11 cellular contexts compared by ENCODE assay signal in genomic region chr4:128832253-128832641, GRCh38. TPM values are rescaled to one million over a fixed set of nuclear protein-coding genes. Genes with fewer than 3 reads are reported as not detected.
A peak's percentile ranks its signal among the peaks of the same experiment; 100 is the strongest.
DNase-seq lines count a peak whose midpoint lies in the region; ATAC-seq lines count a peak whose summit lies in the region.
"Had no signal": no experiment of that assay in that cellular context is flagged by ENCODE, and none has a peak within 500 bp of the region (broad histone marks: within the 10 kb centered on the region; RNA-seq: fewer than 3 reads in every experiment).

No MANE protein-coding gene starts in this region.

- H3K27me3 ChIP-seq in endocrine pancreas (ENCODE audit: control insufficient read depth, insufficient read depth, low read length) (no peaks in the 10 kb centered on the region), subcutaneous abdominal adipose tissue (ENCODE audit: control insufficient read depth in 5 of 5, insufficient read depth in 4 of 5, low read length in 5 of 5) (no peaks in the 10 kb centered on the region)
- H3K27me3 ChIP-seq: upper lobe of left lung had no signal

- CTCF ChIA-PET in activated CD4-positive, alpha-beta memory T cell treated with anti-CD3 and anti-CD28 coated beads, Interleukin-2, amount 10 ng/mL, durations not matched to agents 7 days and 5 days (lab: Charles Lee) = no interaction called here
- CTCF ChIA-PET in activated CD4-positive, alpha-beta memory T cell treated with anti-CD3 and anti-CD28 coated beads for 36 hours (lab: Charles Lee) = no interaction called here

- H3K4me1 ChIP-seq in endocrine pancreas (ENCODE audit: control insufficient read depth, insufficient read depth, low read length) (peaks cover 35% of the 10 kb centered on the region), subcutaneous abdominal adipose tissue (ENCODE audit: control insufficient read depth in 5 of 5, insufficient read depth in 5 of 5, low read length in 5 of 5) (peaks cover 11 to 65% (median 40%) of the 10 kb centered on the region in 5 donors)

- H3K27ac Mint-ChIP-seq in activated CD4-positive, alpha-beta memory T cell treated with anti-CD3 and anti-CD28 coated beads, Interleukin-2, amount 10 ng/mL, durations not matched to agents 7 days and 5 days = peak overlapping the region; percentile 47
- no peak overlapping the region for H3K27ac Mint-ChIP-seq in activated CD4-positive, alpha-beta memory T cell treated with anti-CD3 and anti-CD28 coated beads for 36 hours

- H3K36me3 ChIP-seq in endocrine pancreas (ENCODE audit: control insufficient read depth, insufficient read depth, low read length) = no peaks in the 10 kb centered on the region
- H3K36me3 ChIP-seq in subcutaneous abdominal adipose tissue (ENCODE audit: control insufficient read depth in 5 of 5, insufficient read depth in 5 of 5, low read length in 5 of 5) = peaks cover 0 to 21% (median 16%) of the 10 kb centered on the region in 5 donors

- H3K9ac ChIP-seq in endocrine pancreas (ENCODE audit: control insufficient read depth, insufficient read depth, low read length) = no peak overlapping the region
- peak overlapping the region in 2 of 5 donors; percentile 12 to 17 for H3K9ac ChIP-seq in subcutaneous abdominal adipose tissue (ENCODE audit: low read length in 5 of 5)

- POLR2A ChIA-PET in activated CD4-positive, alpha-beta memory T cell treated with anti-CD3 and anti-CD28 coated beads, Interleukin-2, amount 10 ng/mL, durations not matched to agents 7 days and 5 days (lab: Charles Lee) = interaction anchor here (1.3 kb wide), 2 partner anchors 13 to 19 kb away, joined by 4 read pairs; no protein-coding TSS in a partner anchor
- POLR2A ChIA-PET in activated CD4-positive, alpha-beta memory T cell treated with anti-CD3 and anti-CD28 coated beads for 36 hours (lab: Charles Lee) = interaction anchor here (1.1 kb wide), 1 partner anchor 20 kb away, joined by 3 read pairs; no protein-coding TSS in a partner anchor

- H3K9me3 Mint-ChIP-seq in activated CD4-positive, alpha-beta memory T cell treated with anti-CD3 and anti-CD28 coated beads, Interleukin-2, amount 10 ng/mL, durations not matched to agents 7 days and 5 days = no peaks in the 10 kb centered on the region
- H3K9me3 Mint-ChIP-seq in activated CD4-positive, alpha-beta memory T cell treated with anti-CD3 and anti-CD28 coated beads for 36 hours = peaks cover 5% of the 10 kb centered on the region

- intact Hi-C loops in activated CD4-positive, alpha-beta memory T cell treated with anti-CD3 and anti-CD28 coated beads for 36 hours (cut with micrococcal nuclease) = no loop called here

- H3K27me3 Mint-ChIP-seq in activated CD4-positive, alpha-beta memory T cell treated with anti-CD3 and anti-CD28 coated beads, Interleukin-2, amount 10 ng/mL, durations not matched to agents 7 days and 5 days = no peaks in the 10 kb centered on the region
- no peaks in the 10 kb centered on the region for H3K27me3 Mint-ChIP-seq in activated CD4-positive, alpha-beta memory T cell treated with anti-CD3 and anti-CD28 coated beads for 36 hours

- H3K4me1 Mint-ChIP-seq in activated CD4-positive, alpha-beta memory T cell treated with anti-CD3 and anti-CD28 coated beads, Interleukin-2, amount 10 ng/mL, durations not matched to agents 7 days and 5 days = peaks cover 14% of the 10 kb centered on the region
- peaks cover 45% of the 10 kb centered on the region for H3K4me1 Mint-ChIP-seq in activated CD4-positive, alpha-beta memory T cell treated with anti-CD3 and anti-CD28 coated beads for 36 hours (ENCODE audit: low read depth)

- no peaks in the 10 kb centered on the region for H3K9me3 ChIP-seq in endocrine pancreas (ENCODE audit: control insufficient read depth, low read length)
- no peaks in the 10 kb centered on the region for H3K9me3 ChIP-seq in subcutaneous abdominal adipose tissue (ENCODE audit: control insufficient read depth in 5 of 5, low read length in 5 of 5)
- H3K9me3 ChIP-seq: A549, upper lobe of left lung had no signal

- DNase-seq in activated CD4-positive, alpha-beta memory T cell treated with anti-CD3 and anti-CD28 coated beads, Interleukin-2, amount 10 ng/mL, durations not matched to agents 7 days and 5 days = no peak
- DNase-seq in activated CD4-positive, alpha-beta memory T cell treated with anti-CD3 and anti-CD28 coated beads for 36 hours = no peak
- no peak for DNase-seq in activated naive CD4-positive, alpha-beta T cell (lab: John Stamatoyannopoulos, UW)
- DNase-seq in DMS153 treated with DMSO at 0.1 percent for 48 hours (lab: John Stamatoyannopoulos, UW; ENCODE audit: unreplicated experiment) = no peak
- DNase-seq: stimulated activated CD4-positive, alpha-beta T cell treated with anti-CD3 and anti-CD28 coated beads, Interleukin-4, amount 100 ng/mL, for 24 hours; upper lobe of left lung had no signal

- H3K36me3 Mint-ChIP-seq in activated CD4-positive, alpha-beta memory T cell treated with anti-CD3 and anti-CD28 coated beads, Interleukin-2, amount 10 ng/mL, durations not matched to agents 7 days and 5 days (ENCODE audit: low read depth) = peaks cover 30% of the 10 kb centered on the region
- H3K36me3 Mint-ChIP-seq in activated CD4-positive, alpha-beta memory T cell treated with anti-CD3 and anti-CD28 coated beads for 36 hours = peaks cover 27% of the 10 kb centered on the region

- H3K4me3 ChIP-seq in endocrine pancreas (ENCODE audit: control insufficient read depth, insufficient read depth, low read length) (peak overlapping the region; percentile 52), subcutaneous abdominal adipose tissue (ENCODE audit: low read depth in 1 of 5, low read length in 5 of 5) (no peak overlapping the region)
- H3K4me3 ChIP-seq: A549, upper lobe of left lung had no signal

- no peak overlapping the region for H3K4me3 Mint-ChIP-seq in activated CD4-positive, alpha-beta memory T cell treated with anti-CD3 and anti-CD28 coated beads, Interleukin-2, amount 10 ng/mL, durations not matched to agents 7 days and 5 days
- H3K4me3 Mint-ChIP-seq in activated CD4-positive, alpha-beta memory T cell treated with anti-CD3 and anti-CD28 coated beads for 36 hours = no peak overlapping the region

- peak overlapping the region; percentile 24 for H3K27ac ChIP-seq in subcutaneous abdominal adipose tissue (ENCODE audit: low read depth, low read length)
- H3K27ac ChIP-seq: upper lobe of left lung had no signal

- peak; percentile 20 for ATAC-seq in HG03432 (IDR thresholded peaks at IDR 0.05; ENCODE audit: unreplicated experiment)
- no peak for ATAC-seq in HG03095 (IDR thresholded peaks at IDR 0.05; ENCODE audit: unreplicated experiment)

RNA-seq across cellular contexts. Expression of gene JADE1, which starts 22.7 kb away (rescaled TPM):
- 10 to 100 TPM; 29.6 to 32.7 TPM for total RNA-seq in activated CD4-positive, alpha-beta memory T cell treated with anti-CD3 and anti-CD28 coated beads, Interleukin-2, amount 10 ng/mL, durations not matched to agents 7 days and 5 days
- 10 to 100 TPM; 25.4 to 28.3 TPM for total RNA-seq in activated CD4-positive, alpha-beta memory T cell treated with anti-CD3 and anti-CD28 coated beads for 36 hours
